Comparison of ENCODE assay signal across 8 cellular contexts in the genomic region with DNA sequence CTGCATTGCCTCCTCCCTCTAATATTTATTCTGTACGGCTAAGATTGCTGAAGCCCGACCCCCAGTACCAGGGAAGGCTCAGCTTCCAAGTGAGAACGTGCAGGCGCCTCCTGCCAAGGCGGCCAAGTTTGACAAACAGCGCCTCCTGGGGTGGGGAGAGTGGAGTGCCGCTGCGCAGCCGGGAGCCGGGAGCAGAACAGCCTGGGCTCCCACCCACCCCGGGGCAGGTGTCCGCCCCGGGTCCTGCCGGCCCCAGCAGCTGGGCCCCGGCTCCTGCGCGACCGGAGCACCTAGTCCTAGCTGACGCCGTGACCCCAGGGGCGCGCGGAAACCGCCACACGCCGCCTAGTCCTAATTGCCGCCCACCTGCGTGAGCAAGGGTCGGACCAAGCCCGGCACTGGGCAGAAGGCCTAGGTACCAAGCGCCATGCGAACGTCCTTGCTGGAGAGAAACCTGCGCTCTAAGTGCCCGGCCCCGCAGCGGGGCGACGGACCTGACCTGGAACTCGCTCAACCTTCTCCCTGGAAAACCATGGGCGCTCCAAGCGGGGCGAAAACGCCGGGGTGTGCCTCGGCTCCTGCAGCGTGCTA. TPM values are rescaled to one million over a fixed set of nuclear protein-coding genes. Genes with fewer than 3 reads are reported as not detected.
A peak's percentile ranks its signal among the peaks of the same experiment; 100 is the strongest.
DNase-seq lines count a peak whose midpoint lies in the region; ATAC-seq and TF ChIP-seq lines count a peak whose summit lies in the region.

No MANE protein-coding gene starts in this region.

- H3K36me3 ChIP-seq in kidney epithelial cell (ENCODE audit: control insufficient read depth, insufficient read depth, low read length), result no peaks in the 10 kb centered on the region
- H3K36me3 ChIP-seq in tibial nerve, result no peaks in the 10 kb centered on the region

- H3K27ac Mint-ChIP-seq in activated naive CD8-positive, alpha-beta T cell treated with anti-CD3 and anti-CD28 coated beads, Interleukin-2, amount 50 U/mL, for 24 hours, result no peak overlapping the region

- H3K9me3 ChIP-seq in tibial nerve, result no peaks in the 10 kb centered on the region

- peaks cover 22% of the 10 kb centered on the region for H3K4me1 Mint-ChIP-seq in activated naive CD8-positive, alpha-beta T cell treated with anti-CD3 and anti-CD28 coated beads, Interleukin-2, amount 50 U/mL, for 24 hours

- 4 to 6% methylated on average over 28 to 38 of the region's 47 CpGs for WGBS in tibial nerve, 2 donors

- TF ChIP-seq CTCF in kidney epithelial cell (IDR thresholded peaks at IDR 0.05; ENCODE audit: insufficient read depth, low read length, poor library complexity, severe bottlenecking) (peak; percentile 66), tibial nerve (IDR thresholded peaks at IDR 0.05) (peak; percentile 34 to 73 (median 52))

- no peak overlapping the region for H3K4me3 Mint-ChIP-seq in activated naive CD8-positive, alpha-beta T cell treated with anti-CD3 and anti-CD28 coated beads, Interleukin-2, amount 50 U/mL, for 24 hours

- peaks cover 5% of the 10 kb centered on the region for H3K36me3 Mint-ChIP-seq in activated naive CD8-positive, alpha-beta T cell treated with anti-CD3 and anti-CD28 coated beads, Interleukin-2, amount 50 U/mL, for 24 hours (ENCODE audit: low read depth)

- no peak for ATAC-seq in activated naive CD8-positive, alpha-beta T cell treated with anti-CD3 and anti-CD28 coated beads, Interleukin-2, amount 50 U/mL, for 24 hours
- no peak for ATAC-seq in activated CD4-positive, CD25-positive, alpha-beta regulatory T cell treated with anti-CD3 and anti-CD28 coated beads, Interleukin-2, amount 50 U/mL, for 24 hours

- H3K4me3 ChIP-seq in kidney epithelial cell (ENCODE audit: low read depth, low read length), result no peak overlapping the region
- peak overlapping the region in 2 of 4 donors; percentile 29 to 71 for H3K4me3 ChIP-seq in tibial nerve

- H3K4me1 ChIP-seq in tibial nerve, result peaks cover 0 to 91% (median 12%) of the 10 kb centered on the region in 4 donors

- TF ChIP-seq POLR2A in tibial nerve (IDR thresholded peaks at IDR 0.05), result no peak

- H3K27ac ChIP-seq in tibial nerve, result peak overlapping the region in 1 of 4 donors; percentile 84

- peaks cover 58% of the 10 kb centered on the region for H3K27me3 Mint-ChIP-seq in activated naive CD8-positive, alpha-beta T cell treated with anti-CD3 and anti-CD28 coated beads, Interleukin-2, amount 50 U/mL, for 24 hours

- no peaks in the 10 kb centered on the region for H3K9me3 Mint-ChIP-seq in activated naive CD8-positive, alpha-beta T cell treated with anti-CD3 and anti-CD28 coated beads, Interleukin-2, amount 50 U/mL, for 24 hours

- DNase-seq in activated T-cell treated with anti-CD3 and anti-CD28 coated beads for 48 hours (ENCODE audit: low read depth) (peak; percentile 62), kidney epithelial cell (ENCODE audit: low read depth) (no peak), tibial nerve (ENCODE audit: low spot score in 2 of 2) (peak in 1 of 2 donors; percentile 75), DMS114 treated with DMSO at 0.1 percent for 48 hours (lab: John Stamatoyannopoulos, UW; ENCODE audit: unreplicated experiment) (no peak)
- DNase-seq in activated T-cell treated with anti-CD3 and anti-CD28 coated beads, Interleukin-2, amount 50 U/mL, for 1 hour, result no peak
- peak; percentile 62 for DNase-seq in activated naive CD8-positive, alpha-beta T cell treated with anti-CD3 and anti-CD28 coated beads, Interleukin-2, amount 50 U/mL, for 24 hours
- DNase-seq in NK-92 treated with Interleukin-12 subunit alpha and Interleukin-12 subunit beta, amount 100 ng/mL, for 24 hours (lab: John Stamatoyannopoulos, UW), result no peak

- TF ChIP-seq EP300 in tibial nerve (IDR thresholded peaks at IDR 0.05), result no peak

- peaks cover 93% of the 10 kb centered on the region for H3K27me3 ChIP-seq in kidney epithelial cell (ENCODE audit: control insufficient read depth, insufficient read depth, low read length)
- H3K27me3 ChIP-seq in tibial nerve, result peaks cover 0 to 86% of the 10 kb centered on the region in 2 donors

RNA-seq across cellular contexts. Expression of a gene that starts 5.0 kb away (rescaled TPM):
- total RNA-seq in kidney epithelial cell (not detected in 2 replicates), tibial nerve (10 to 100 TPM; 27.3 to 41.0 (median 31.2) TPM)

Comparison
In these comparisons a context has a peak if more than half of its experiments do, and no peak if none do; other contexts are left out.
1. DNase-seq: peak in activated T-cell treated with anti-CD3 and anti-CD28 coated beads for 48 hours (single experiment) and activated naive CD8-positive, alpha-beta T cell treated with anti-CD3 and anti-CD28 coated beads, Interleukin-2, amount 50 U/mL, for 24 hours (single experiment); none in activated T-cell treated with anti-CD3 and anti-CD28 coated beads, Interleukin-2, amount 50 U/mL, for 1 hour (single experiment), kidney epithelial cell (single experiment), DMS114 treated with DMSO at 0.1 percent for 48 hours (single experiment) and NK-92 treated with Interleukin-12 subunit alpha and Interleukin-12 subunit beta, amount 100 ng/mL, for 24 hours (single experiment).
2. RNA of a gene that starts 5.0 kb away (total RNA-seq): 27.3 to 41.0 TPM in tibial nerve; not detected in kidney epithelial cell; every median in the first group is over 10 times any median in the second.